10 cellular contexts compared by ENCODE assay signal in genomic region chr12:118980407-118981014, GRCh38. TPM values are rescaled to one million over a fixed set of nuclear protein-coding genes. Genes with fewer than 3 reads are reported as not detected.
DNase-seq lines count a peak whose midpoint lies in the region; ATAC-seq lines count a peak whose summit lies in the region.
"Had no signal": no experiment of that assay in that cellular context is flagged by ENCODE, and none has a peak within 500 bp of the region (broad histone marks: within the 10 kb centered on the region; RNA-seq: fewer than 3 reads in every experiment).

No MANE protein-coding gene starts in this region.

- ATAC-seq in right cardiac atrium: no peak
- no peak for ATAC-seq in Right ventricle myocardium inferior

- in situ Hi-C loops in GM23248 (cut with MboI): no loop called here

- H2AFZ ChIP-seq in GM23248: no peak overlapping the region

- H3K9me2 ChIP-seq in GM23248 (ENCODE audit: insufficient read depth): no peaks in the 10 kb centered on the region

- no peaks in the 10 kb centered on the region for H3F3A ChIP-seq in GM23248 (ENCODE audit: insufficient read depth)

- H3K36me3 ChIP-seq in iPS-15b (ENCODE audit: control insufficient read depth, insufficient read depth, low read length) (no peaks in the 10 kb centered on the region), GM23248 (ENCODE audit: low read depth) (no peaks in the 10 kb centered on the region)
- H3K36me3 ChIP-seq: MG63, upper lobe of left lung had no signal

- no peaks in the 10 kb centered on the region for H3K4me1 ChIP-seq in right cardiac atrium (ENCODE audit: control insufficient read depth, insufficient read depth, low read length)
- no peaks in the 10 kb centered on the region for H3K4me1 ChIP-seq in iPS-15b (ENCODE audit: control insufficient read depth, insufficient read depth, low read length)
- H3K4me1 ChIP-seq in GM23248 (ENCODE audit: insufficient read depth): no peaks in the 10 kb centered on the region

- H3K9me3 ChIP-seq in right cardiac atrium (ENCODE audit: control insufficient read depth, low read length) (no peaks in the 10 kb centered on the region), iPS-15b (ENCODE audit: control insufficient read depth, insufficient read depth, low read length) (no peaks in the 10 kb centered on the region), GM23248 (ENCODE audit: low read depth) (no peaks in the 10 kb centered on the region)
- H3K9me3 ChIP-seq: MG63, upper lobe of left lung had no signal

- H3K4me3 ChIP-seq in right cardiac atrium (ENCODE audit: low read length) (peak overlapping the region; percentile 12), iPS-15b (ENCODE audit: low read depth, low read length) (peak overlapping the region; percentile 73), GM23248 (no peak overlapping the region)
- H3K4me3 ChIP-seq: MG63, upper lobe of left lung had no signal

- 1% methylated on average over 29 of the region's 29 CpGs for WGBS in right cardiac atrium
- WGBS in GM23248 (ENCODE audit: low coverage in 1 of 2, low lambda C conversion rate in 2 of 2, missing lambda C conversion rate in 2 of 2), 2 experiments: 2 to 3% methylated on average over 28 to 29 of the region's 29 CpGs

- intact Hi-C loops in right cardiac atrium (cut with DNase I) (no loop called here), Right ventricle myocardium inferior (cut with DNase I) (no loop called here)

- DNase-seq in right cardiac atrium (peak in 1 of 3 donors; percentile 52), Right ventricle myocardium inferior (ENCODE audit: missing footprints) (no peak), NCI-H82 (lab: John Stamatoyannopoulos, UW) (peak; percentile 93), T-helper 2 cell (no peak), NCI-H526 treated with DMSO at 0.1 percent for 48 hours (lab: John Stamatoyannopoulos, UW) (no peak), GM23248 (no peak)
- DNase-seq in stimulated activated CD4-positive, alpha-beta T cell treated with anti-CD3 and anti-CD28 coated beads, Interleukin-12 subunit alpha, Interleukin-12 subunit beta, amount 100 ng/mL, for 4 hours: no peak

- H3K79me2 ChIP-seq in GM23248 (ENCODE audit: insufficient read depth): no peaks in the 10 kb centered on the region

- no peak overlapping the region for H3K4me2 ChIP-seq in GM23248 (ENCODE audit: unreplicated experiment)

- no peaks in the 10 kb centered on the region for H4K20me1 ChIP-seq in GM23248 (ENCODE audit: insufficient read depth)

- H3K9ac ChIP-seq in iPS-15b (ENCODE audit: low read depth, low read length) (no peak overlapping the region), GM23248 (no peak overlapping the region)

- H3K27ac ChIP-seq in right cardiac atrium (ENCODE audit: low read length) (no peak overlapping the region), GM23248 (no peak overlapping the region)
- H3K27ac ChIP-seq: upper lobe of left lung had no signal

- H3K27me3 ChIP-seq in right cardiac atrium (ENCODE audit: control insufficient read depth, insufficient read depth) (peaks cover 3% of the 10 kb centered on the region), iPS-15b (ENCODE audit: control insufficient read depth, insufficient read depth, low read length) (peaks cover 40% of the 10 kb centered on the region), GM23248 (replicated peaks; ENCODE audit: insufficient read depth) (no peaks in the 10 kb centered on the region)

RNA-seq across cellular contexts. Expression of gene SRRM4, which starts 0.8 kb away (rescaled TPM):
- total RNA-seq in right cardiac atrium (under 1 TPM; 0.22 to 0.91 (median 0.72) TPM), Right ventricle myocardium inferior (0.43 TPM)
- polyA plus RNA-seq in right cardiac atrium (0.38 TPM), GM23248 (2016; fragmentation: Nextera tagmentation; extraction: Ambion mirVana) (0.03 TPM in 1 of 2 replicates, not detected in the other)
- total RNA-seq in GM23248 (2014; rRNA removed; shearing (Covaris generic)): not detected in 2 replicates
